Comparison of ENCODE assay signal across 14 cellular contexts in the genomic region with DNA sequence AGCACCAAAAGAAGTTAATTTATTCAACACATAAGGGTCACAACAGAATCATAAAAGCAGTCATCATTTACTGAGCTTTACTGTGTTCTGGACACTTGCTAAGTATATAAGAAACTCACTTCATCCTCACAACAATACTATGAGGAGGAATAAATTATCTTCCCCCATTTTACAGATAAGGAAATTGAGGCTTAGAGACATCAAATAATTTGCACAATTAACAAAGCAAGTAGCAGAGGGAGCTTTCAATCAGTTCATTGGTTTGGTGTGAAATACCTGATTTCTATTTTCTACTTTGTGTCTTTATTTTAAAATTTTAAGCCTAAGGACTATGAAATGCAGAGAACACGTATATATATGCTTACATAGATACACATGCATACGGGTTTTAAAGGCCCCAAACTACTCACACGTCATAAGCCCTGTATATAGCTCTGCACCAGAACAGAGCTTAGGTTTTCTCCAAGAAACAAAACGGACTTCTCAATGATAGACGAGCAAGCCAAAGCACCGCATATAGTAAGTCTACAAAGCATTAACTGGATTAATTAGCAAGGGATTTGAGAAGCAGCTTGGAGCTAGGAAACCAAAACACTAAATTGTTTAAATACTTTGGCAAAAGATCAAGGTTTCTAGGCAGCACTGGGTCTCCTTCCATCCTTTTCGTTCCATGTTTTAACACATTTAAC.
DNase-seq lines count a peak whose midpoint lies in the region; ATAC-seq and TF ChIP-seq lines count a peak whose summit lies in the region.
"Had no signal": no experiment of that assay in that cellular context is flagged by ENCODE, and none has a peak within 500 bp of the region (broad histone marks: within the 10 kb centered on the region; RNA-seq: fewer than 3 reads in every experiment).

No MANE protein-coding gene starts in this region.

- no peak for TF ChIP-seq CTCF in MM.1S (IDR thresholded peaks at IDR 0.05; ENCODE audit: low read length)
- TF ChIP-seq CTCF in chondrocyte (IDR thresholded peaks at IDR 0.05) = no peak
- no peak for TF ChIP-seq CTCF in neural progenitor cell (IDR thresholded peaks at IDR 0.05)
- TF ChIP-seq CTCF in body of pancreas (IDR thresholded peaks at IDR 0.05) = no peak
- TF ChIP-seq CTCF in RWPE1 (conservative IDR thresholded peaks at IDR 0.05; ENCODE audit: low read depth) = no peak

- H3K4me3 Mint-ChIP-seq in chondrocyte (ENCODE audit: unreplicated experiment) = peak overlapping the region; percentile 52
- no peak overlapping the region for H3K4me3 Mint-ChIP-seq in neural progenitor cell

- H3K4me2 ChIP-seq in MM.1S (ENCODE audit: low read depth, low read length) (peak overlapping the region; percentile 58), neural progenitor cell (peak overlapping the region; percentile 68)

- H4K20me1 ChIP-seq in MM.1S (ENCODE audit: insufficient read depth, low read length) (no peaks in the 10 kb centered on the region), neural progenitor cell (ENCODE audit: low read depth) (no peaks in the 10 kb centered on the region)

- H3K27ac Mint-ChIP-seq in chondrocyte (ENCODE audit: unreplicated experiment) = no peak overlapping the region
- no peak overlapping the region for H3K27ac Mint-ChIP-seq in neural progenitor cell
- H3K27ac Mint-ChIP-seq: T-helper 1 cell treated with Interleukin-12 subunit alpha and Interleukin-12 subunit beta and Interleukin-4 antibody, amounts not matched to agents 30 μg/mL and 1 μg/mL, for 36 hours had no signal

- H3K9me3 Mint-ChIP-seq in chondrocyte (ENCODE audit: low read depth) (peaks cover 19% of the 10 kb centered on the region), neural progenitor cell (peaks cover 16% of the 10 kb centered on the region)

- H3K9ac ChIP-seq in MM.1S (ENCODE audit: low read length) (no peak overlapping the region), neural progenitor cell (no peak overlapping the region)

- peaks cover 18% of the 10 kb centered on the region for H3K4me1 ChIP-seq in MM.1S (ENCODE audit: low read length)
- H3K4me1 ChIP-seq in neural progenitor cell = peaks cover 41% of the 10 kb centered on the region
- no peaks in the 10 kb centered on the region for H3K4me1 ChIP-seq in body of pancreas

- H3K4me3 ChIP-seq in MM.1S (ENCODE audit: low read length) = peak overlapping the region; percentile 18; the same call in 1 of the 2 replicates
- peak overlapping the region; percentile 7 for H3K4me3 ChIP-seq in neural progenitor cell
- no peak overlapping the region for H3K4me3 ChIP-seq in body of pancreas
- H3K4me3 ChIP-seq: pancreas had no signal

- no peak for TF ChIP-seq POLR2A in body of pancreas (IDR thresholded peaks at IDR 0.05)

- POLR2A ChIA-PET in RWPE1 (lab: Yijun Ruan, JAX; ENCODE audit: low non-redundant PET) = no interaction called here

- CTCF ChIA-PET in RWPE1 (lab: Yijun Ruan, JAX) = interaction anchor here (1.9 kb wide), 1 partner anchor 15 kb away, joined by 4 read pairs; no protein-coding TSS in a partner anchor

- H3K36me3 ChIP-seq in MM.1S (replicated peaks; ENCODE audit: insufficient read depth, low read length) = no peaks in the 10 kb centered on the region
- H3K36me3 ChIP-seq in neural progenitor cell = peaks cover 10% of the 10 kb centered on the region
- no peaks in the 10 kb centered on the region for H3K36me3 ChIP-seq in body of pancreas (replicated peaks in 1 of 2; ENCODE audit: insufficient read depth in 1 of 2, low read depth in 2 of 2)
- H3K36me3 ChIP-seq: pancreas had no signal

- 66 to 75% methylated on average over 7 of the region's 7 CpGs for WGBS in body of pancreas, 2 donors

- H3K36me3 Mint-ChIP-seq in chondrocyte (ENCODE audit: low read depth) (peaks cover 7% of the 10 kb centered on the region), neural progenitor cell (peaks cover 14% of the 10 kb centered on the region)

- H3F3A ChIP-seq in MM.1S (ENCODE audit: insufficient read depth, low read length) = no peaks in the 10 kb centered on the region
- peaks cover 22% of the 10 kb centered on the region for H3F3A ChIP-seq in neural progenitor cell (ENCODE audit: low read depth)

- H3K9me2 ChIP-seq in MM.1S (replicated peaks; ENCODE audit: insufficient read depth, low read length) = no peaks in the 10 kb centered on the region

- H3K27me3 ChIP-seq in MM.1S (replicated peaks; ENCODE audit: insufficient read depth, low read length) = no peaks in the 10 kb centered on the region
- no peaks in the 10 kb centered on the region for H3K27me3 ChIP-seq in neural progenitor cell
- H3K27me3 ChIP-seq in body of pancreas = no peaks in the 10 kb centered on the region
- H3K27me3 ChIP-seq: pancreas had no signal

- ATAC-seq in body of pancreas (no peak), GM21717 (IDR thresholded peaks at IDR 0.05; ENCODE audit: unreplicated experiment) (no peak)

- H3K9me3 ChIP-seq in MM.1S (replicated peaks; ENCODE audit: insufficient read depth, low read length) (no peaks in the 10 kb centered on the region), neural progenitor cell (ENCODE audit: low read depth) (peaks cover 11% of the 10 kb centered on the region), body of pancreas (no peaks in the 10 kb centered on the region)
- H3K9me3 ChIP-seq: pancreas had no signal

- intact Hi-C loops in body of pancreas (cut with DNase I) = no loop called here

- H3K79me2 ChIP-seq in MM.1S (ENCODE audit: low read length) (peaks cover 14% of the 10 kb centered on the region), neural progenitor cell (ENCODE audit: low read depth) (peaks cover 87% of the 10 kb centered on the region)

- H3K27me3 Mint-ChIP-seq in chondrocyte (ENCODE audit: low read depth) (no peaks in the 10 kb centered on the region), neural progenitor cell (ENCODE audit: insufficient read depth, low read depth) (no peaks in the 10 kb centered on the region)

- DNase-seq in EH (ENCODE audit: low read depth) (peak; percentile 44), MM.1S (no peak), chondrocyte (ENCODE audit: low spot score) (no peak), neural progenitor cell (ENCODE audit: low spot score) (peak; percentile 53), body of pancreas (no peak), DMS114 treated with DMSO at 0.1 percent for 48 hours (lab: John Stamatoyannopoulos, UW; ENCODE audit: unreplicated experiment) (no peak), RWPE1 (ENCODE audit: low spot score) (no peak)
- DNase-seq: amniotic stem cell, DND-41, islet precursor cell, pancreas, substantia nigra had no signal

- H2AFZ ChIP-seq in MM.1S (ENCODE audit: low read length) (no peak overlapping the region), neural progenitor cell (replicated peaks) (no peak overlapping the region)

- H3K4me1 Mint-ChIP-seq in chondrocyte (ENCODE audit: low read depth) (peaks cover 15% of the 10 kb centered on the region), neural progenitor cell (peaks cover 23% of the 10 kb centered on the region)

- H3K27ac ChIP-seq in MM.1S (ENCODE audit: low read length) (no peak overlapping the region), neural progenitor cell (peak overlapping the region; percentile 72), body of pancreas (no peak overlapping the region), RWPE1 (no peak overlapping the region)

Comparison
In these comparisons a context has a peak if more than half of its experiments do, and no peak if none do; other contexts are left out.
1. DNase-seq: peak in EH (single experiment) and neural progenitor cell (single experiment); none in MM.1S (single experiment), chondrocyte (single experiment), body of pancreas (0 of 4), DMS114 treated with DMSO at 0.1 percent for 48 hours (single experiment) and RWPE1 (single experiment).
2. H3K4me3 ChIP-seq: peak in MM.1S (single experiment) and neural progenitor cell (single experiment); none in body of pancreas (0 of 2).